Comparison of ENCODE assay signal across 1 cellular context in genomic region chr1:156198831-156199349, GRCh38.
A peak's percentile ranks its signal among the peaks of the same experiment; 100 is the strongest.
TF ChIP-seq lines count a peak whose summit lies in the region.

No MANE protein-coding gene starts in this region.

TF ChIP-seq in GM12878, 131 proteins besides CTCF, POLR2A, EP300 and RAD21 (continued from another document and continues in another):
- TF ChIP-seq NFIC (IDR thresholded peaks at IDR 0.05; ENCODE audit: low read depth, low read length): 0 out of 2 replicates have a peak, but pooled peaks have one; percentile 14
- TF ChIP-seq TAF1 (IDR thresholded peaks at IDR 0.05; ENCODE audit: borderline replicate concordance, low read depth, low read length): no peak
- no peak for TF ChIP-seq SREBF1 (IDR thresholded peaks at IDR 0.05; ENCODE audit: low read length)
- TF ChIP-seq SKIL (IDR thresholded peaks at IDR 0.05; ENCODE audit: low read depth, poor library complexity, severe bottlenecking): peak; percentile 44
- no peak for TF ChIP-seq BRCA1 (IDR thresholded peaks at IDR 0.05; ENCODE audit: low read depth, low read length)
- TF ChIP-seq IRF3 (IDR thresholded peaks at IDR 0.05): no peak
- TF ChIP-seq SPI1 (IDR thresholded peaks at IDR 0.05; ENCODE audit: borderline replicate concordance, insufficient read depth, low read depth, low read length): 0 out of 2 replicates have a peak, but pooled peaks have one; percentile 27
- TF ChIP-seq YBX1 (IDR thresholded peaks at IDR 0.05): no peak
- no peak for TF ChIP-seq ELK1 (IDR thresholded peaks at IDR 0.05; ENCODE audit: low read depth, low read length)
- peak in 1 of 2 experiments; percentile 46; a peak in 1 of 4 replicates for TF ChIP-seq IKZF2 (IDR thresholded peaks at IDR 0.05)
- peak; percentile 58; the same call in 1 of the 2 replicates for TF ChIP-seq EED (IDR thresholded peaks at IDR 0.05; ENCODE audit: low read depth)
- no peak for TF ChIP-seq PBX3 (IDR thresholded peaks at IDR 0.05; ENCODE audit: insufficient replicate concordance, low read depth, low read length)
- no peak for TF ChIP-seq ZBTB11 (CRISPR knock-in tag; IDR thresholded peaks at IDR 0.05)
- TF ChIP-seq WRNIP1 (IDR thresholded peaks at IDR 0.05; ENCODE audit: borderline replicate concordance, low read depth, low read length): no peak
- no peak for TF ChIP-seq BMI1 (IDR thresholded peaks at IDR 0.05; ENCODE audit: borderline replicate concordance)
- TF ChIP-seq SMC3 (IDR thresholded peaks at IDR 0.05; ENCODE audit: borderline replicate concordance, low read length): 0 out of 2 replicates have a peak, but pooled peaks have one; percentile 1
- TF ChIP-seq CBFB (IDR thresholded peaks at IDR 0.05; ENCODE audit: low read depth): peak; percentile 32; the same call in 1 of the 2 replicates
- no peak for TF ChIP-seq SUZ12 (IDR thresholded peaks at IDR 0.05; ENCODE audit: unreplicated experiment)
- no peak for TF ChIP-seq KLF5 (IDR thresholded peaks at IDR 0.05; ENCODE audit: partially characterized antibody)
- TF ChIP-seq SMAD1 (IDR thresholded peaks at IDR 0.05; ENCODE audit: low read depth, partially characterized antibody): peak; percentile 16
- TF ChIP-seq STAT3 (IDR thresholded peaks at IDR 0.05; ENCODE audit: low read depth, low read length): no peak
- TF ChIP-seq CHD2 (IDR thresholded peaks at IDR 0.05; ENCODE audit: borderline replicate concordance, low read depth, low read length): no peak
- TF ChIP-seq ATF3 (IDR thresholded peaks at IDR 0.05; ENCODE audit: borderline replicate concordance, extremely low read depth, low read depth, low read length): no peak
- TF ChIP-seq ETV6 (conservative IDR thresholded peaks at IDR 0.05 in 1 of 2, IDR thresholded peaks at IDR 0.05 in 1 of 2; ENCODE audit: borderline replicate concordance in 1 of 2, low read depth in 1 of 2): peak in 1 of 2 experiments; percentile 47; a peak in 2 of 4 replicates
- TF ChIP-seq FOXK2 (IDR thresholded peaks at IDR 0.05): no peak
- no peak for TF ChIP-seq BCLAF1 (IDR thresholded peaks at IDR 0.05)
- TF ChIP-seq ZBTB40 (IDR thresholded peaks at IDR 0.05; ENCODE audit: borderline replicate concordance): no peak
- TF ChIP-seq YY1 (IDR thresholded peaks at IDR 0.05; ENCODE audit: low read depth, low read length): no peak
- TF ChIP-seq USF2 (IDR thresholded peaks at IDR 0.05; ENCODE audit: borderline replicate concordance, low read depth, low read length): no peak
- TF ChIP-seq EGR1 (IDR thresholded peaks at IDR 0.05; ENCODE audit: borderline replicate concordance in 1 of 2, low read depth in 2 of 2, low read length in 2 of 2): 0 out of 3 replicates have a peak, but pooled peaks of 1 of the 2 experiments have one; percentile 11
- no peak for TF ChIP-seq HDGF (IDR thresholded peaks at IDR 0.05)
- TF ChIP-seq SMAD5 (IDR thresholded peaks at IDR 0.05; ENCODE audit: low read depth): no peak
- no peak for TF ChIP-seq CHD4 (IDR thresholded peaks at IDR 0.05)
- TF ChIP-seq ESRRA (IDR thresholded peaks at IDR 0.05; ENCODE audit: low read length): no peak
- no peak for TF ChIP-seq TCF3 (IDR thresholded peaks at IDR 0.05; ENCODE audit: borderline replicate concordance, insufficient read depth, low read depth, low read length)
- no peak for TF ChIP-seq NFXL1 (IDR thresholded peaks at IDR 0.05; ENCODE audit: borderline replicate concordance)
- TF ChIP-seq IRF5 (IDR thresholded peaks at IDR 0.05; ENCODE audit: borderline replicate concordance): no peak
- TF ChIP-seq RCOR1 (conservative IDR thresholded peaks at IDR 0.05; ENCODE audit: low read depth, low read length): no peak
- TF ChIP-seq MXI1 (IDR thresholded peaks at IDR 0.05; ENCODE audit: low read depth, low read length): no peak
- TF ChIP-seq BCL11A (IDR thresholded peaks at IDR 0.05; ENCODE audit: low read depth, low read length): no peak
- no peak for TF ChIP-seq HDAC6 (IDR thresholded peaks at IDR 0.05; ENCODE audit: unreplicated experiment)
- no peak for TF ChIP-seq MEF2A (IDR thresholded peaks at IDR 0.05; ENCODE audit: insufficient read depth, low read depth, low read length)
- no peak for TF ChIP-seq ZNF274 (IDR thresholded peaks at IDR 0.05; ENCODE audit: insufficient read depth, insufficient read length)
